In the genomic region with DNA sequence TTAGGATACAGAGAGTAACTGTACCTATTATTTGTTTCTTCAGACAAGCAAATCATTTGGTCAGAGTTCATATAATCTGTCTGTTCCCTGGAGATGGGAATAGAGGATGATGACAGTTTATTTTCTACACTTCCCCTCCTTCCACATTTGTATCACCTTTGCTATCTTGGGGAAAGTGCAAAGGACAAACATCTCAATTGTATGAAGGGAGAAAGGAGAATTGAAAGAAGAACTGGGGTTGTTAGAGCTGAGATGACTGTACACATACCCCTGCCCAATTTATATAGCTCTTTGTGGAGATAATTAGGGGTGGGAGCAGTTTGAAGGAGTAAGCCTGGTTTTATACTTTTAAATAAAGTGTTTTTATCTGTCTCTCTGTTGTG, we compare ENCODE assay signal across 11 cellular contexts. TPM values are rescaled to one million over a fixed set of nuclear protein-coding genes. Genes with fewer than 3 reads are reported as not detected.
A peak's percentile ranks its signal among the peaks of the same experiment; 100 is the strongest.
DNase-seq lines count a peak whose midpoint lies in the region; ATAC-seq, FAIRE-seq and TF ChIP-seq lines count a peak whose summit lies in the region.
"Had no signal": no experiment of that assay in that cellular context is flagged by ENCODE, and none has a peak within 500 bp of the region (broad histone marks: within the 10 kb centered on the region; RNA-seq: fewer than 3 reads in every experiment).

No MANE protein-coding gene starts in this region.

- H3K4me1 ChIP-seq in HUES64 (ENCODE audit: insufficient read depth, low read length): peaks cover 26% of the 10 kb centered on the region
- H3K4me1 ChIP-seq in GM12878 (ENCODE audit: control insufficient read depth, insufficient read depth, low read length): peaks cover 53% of the 10 kb centered on the region
- H3K4me1 ChIP-seq in lung (ENCODE audit: control insufficient read depth in 2 of 2, insufficient read depth in 2 of 2, low read length in 2 of 2): peaks cover 14 to 44% of the 10 kb centered on the region in 2 donors
- peaks cover 56 to 62% of the 10 kb centered on the region in 2 donors for H3K4me1 ChIP-seq in thoracic aorta (ENCODE audit: control insufficient read depth in 1 of 2, low read depth in 2 of 2)

- BruUV-seq in GM12878 (replicated peaks; lab: Mats Ljungman, UMichigan): no TSS peak

- H3K4me3 ChIP-seq in HUES64 (ENCODE audit: low read length) (peak overlapping the region; percentile 44; the same call in 1 of the 2 replicates), GM12878 (no peak overlapping the region), lung (no peak overlapping the region), thoracic aorta (peak overlapping the region; percentile 68)

- H3K4me1 Mint-ChIP-seq in activated CD4-positive, alpha-beta T cell treated with anti-CD3 and anti-CD28 coated beads, Interleukin-2, amount 10 ng/mL, durations not matched to agents 24 days and 14 days: peaks cover 10% of the 10 kb centered on the region

- H3K36me3 ChIP-seq in HUES64 (ENCODE audit: insufficient read depth, low read length) (no peaks in the 10 kb centered on the region), GM12878 (ENCODE audit: control insufficient read depth in 2 of 2, insufficient read depth in 2 of 2, low read length in 1 of 2) (no peaks in the 10 kb centered on the region), lung (ENCODE audit: control insufficient read depth in 2 of 2, insufficient read depth in 2 of 2, low read length in 2 of 2) (peaks cover 0 to 2% of the 10 kb centered on the region in 2 donors), thoracic aorta (no peaks in the 10 kb centered on the region)

- peak overlapping the region; percentile 86; the same call in 1 of the 2 replicates for H2AFZ ChIP-seq in GM12878 (ENCODE audit: control insufficient read depth, low read depth, low read length)

- H3K27ac ChIP-seq in HUES64 (ENCODE audit: low read depth, low read length) (peak overlapping the region; percentile 97), GM12878 (ENCODE audit: control insufficient read depth, insufficient read depth) (peak overlapping the region; percentile 99), lung (ENCODE audit: low read depth in 1 of 2, low read length in 1 of 2) (peak overlapping the region; percentile 94 to 99), thoracic aorta (peak overlapping the region; percentile 95 to 98)

- in situ Hi-C loops in GM12878 (cut with MboI): no loop called here

- intact Hi-C loops in GM12878 (cut with micrococcal nuclease; ENCODE audit: unreplicated experiment): no loop called here
- intact Hi-C loops in activated CD4-positive, alpha-beta T cell treated with anti-CD3 and anti-CD28 coated beads, Interleukin-2, amount 10 ng/mL, durations not matched to agents 24 days and 14 days (cut with micrococcal nuclease): loop anchor here (1.0 to 5.0 kb wide), 3 partner anchors 14 to 57 kb away; a partner anchor contains a TSS

- H3K27me3 Mint-ChIP-seq in activated CD4-positive, alpha-beta T cell treated with anti-CD3 and anti-CD28 coated beads, Interleukin-2, amount 10 ng/mL, durations not matched to agents 24 days and 14 days: no peaks in the 10 kb centered on the region

- no peaks in the 10 kb centered on the region for H3K27me3 ChIP-seq in HUES64 (ENCODE audit: insufficient read depth, low read length)
- H3K27me3 ChIP-seq in GM12878 (replicated peaks in 1 of 2; ENCODE audit: control insufficient read depth in 2 of 2, insufficient read depth in 2 of 2, low read length in 1 of 2): no peaks in the 10 kb centered on the region
- H3K27me3 ChIP-seq in lung (ENCODE audit: control insufficient read depth, insufficient read depth): no peaks in the 10 kb centered on the region
- H3K27me3 ChIP-seq in thoracic aorta (replicated peaks; ENCODE audit: insufficient read depth): no peaks in the 10 kb centered on the region

- RAD21 ChIA-PET in GM12878 (lab: Charles Lee; ENCODE audit: unreplicated experiment): interaction anchor here (1.4 to 7.9 kb wide), 16 partner anchors 10 to 120 kb away, joined by 3 to 136 read pairs (median 17); a partner anchor contains a TSS

- SMC1A ChIA-PET in GM12878 (lab: Charles Lee; ENCODE audit: uncharacterized antibody, unreplicated experiment): interaction anchor here (0.6 to 10.9 kb wide), 20 partner anchors 8 to 152 kb away, joined by 3 to 244 read pairs (median 8); a partner anchor contains a TSS

- DNase-seq in GM12878 (ENCODE audit: low read depth, low spot score): no peak
- no peak for DNase-seq in lung (ENCODE audit: low spot score)
- DNase-seq in thoracic aorta (ENCODE audit: low spot score): no peak
- no peak for DNase-seq in amygdala (lab: John Stamatoyannopoulos, UW)
- DNase-seq in EL: no peak
- no peak for DNase-seq in NCI-H526 treated with DMSO at 0.1 percent for 48 hours (lab: John Stamatoyannopoulos, UW)
- no peak for DNase-seq in activated CD4-positive, alpha-beta T cell treated with anti-CD3 and anti-CD28 coated beads, Interleukin-2, amount 10 ng/mL, durations not matched to agents 24 days and 14 days
- DNase-seq: activated naive CD4-positive, alpha-beta T cell had no signal

- H3K9ac ChIP-seq in HUES64 (ENCODE audit: low read depth, low read length) (peak overlapping the region; percentile 76), GM12878 (ENCODE audit: control insufficient read depth, insufficient read depth, low read length) (peak overlapping the region; percentile 77)

- H3K9me3 Mint-ChIP-seq in activated CD4-positive, alpha-beta T cell treated with anti-CD3 and anti-CD28 coated beads, Interleukin-2, amount 10 ng/mL, durations not matched to agents 24 days and 14 days: no peaks in the 10 kb centered on the region
- H3K9me3 Mint-ChIP-seq: HFFc6 had no signal

- H3K4me2 ChIP-seq in GM12878 (ENCODE audit: control insufficient read depth, insufficient read depth): peak overlapping the region; percentile 95

- peak; percentile 34 to 84; a peak in 2 of 4 replicates for TF ChIP-seq EP300 in GM12878 (IDR thresholded peaks at IDR 0.05; ENCODE audit: borderline replicate concordance in 1 of 2, control insufficient read depth in 1 of 2, low read depth in 2 of 2, low read length in 2 of 2)

- no peaks in the 10 kb centered on the region for H3K9me3 ChIP-seq in HUES64 (ENCODE audit: insufficient read depth, low read depth, low read length)
- H3K9me3 ChIP-seq in GM12878 (replicated peaks; ENCODE audit: control insufficient read depth, insufficient read depth, low read length): no peaks in the 10 kb centered on the region
- no peaks in the 10 kb centered on the region for H3K9me3 ChIP-seq in lung (ENCODE audit: control insufficient read depth in 2 of 2, insufficient read depth in 1 of 2, low read length in 1 of 2)
- H3K9me3 ChIP-seq in thoracic aorta: no peaks in the 10 kb centered on the region

- H3K36me3 Mint-ChIP-seq in activated CD4-positive, alpha-beta T cell treated with anti-CD3 and anti-CD28 coated beads, Interleukin-2, amount 10 ng/mL, durations not matched to agents 24 days and 14 days (ENCODE audit: low read depth): no peaks in the 10 kb centered on the region

- H4K20me1 ChIP-seq in GM12878 (ENCODE audit: control insufficient read depth, insufficient read depth): no peaks in the 10 kb centered on the region

- no peaks in the 10 kb centered on the region for H3K79me2 ChIP-seq in GM12878 (ENCODE audit: control insufficient read depth, insufficient read depth, low read length)

- no peak for TF ChIP-seq POLR2A in GM12878 (IDR thresholded peaks at IDR 0.05; ENCODE audit: low read depth, low read length)

- TF ChIP-seq CTCF in GM12878 (IDR thresholded peaks at IDR 0.05 in 2 of 3, conservative IDR thresholded peaks at IDR 0.05 in 1 of 3; ENCODE audit: control insufficient read depth in 2 of 3, extremely low read depth in 1 of 3, insufficient read depth in 1 of 3, low read depth in 3 of 3, low read length in 3 of 3) (no peak), lung (IDR thresholded peaks at IDR 0.05; ENCODE audit: control extremely low read depth, extremely low read depth) (no peak), thoracic aorta (IDR thresholded peaks at IDR 0.05) (no peak)

- peak; percentile 34 for ATAC-seq in GM12878
- ATAC-seq in lung (ENCODE audit: insufficient read depth, low FRiP score): no peak
- ATAC-seq in thoracic aorta (ENCODE audit: insufficient number of reproducible peaks, low FRiP score, low read depth): no peak

- TF ChIP-seq RAD21 in GM12878 (IDR thresholded peaks at IDR 0.05; ENCODE audit: insufficient read depth, low read depth, low read length): no peak

- H3K4me3 Mint-ChIP-seq in activated CD4-positive, alpha-beta T cell treated with anti-CD3 and anti-CD28 coated beads, Interleukin-2, amount 10 ng/mL, durations not matched to agents 24 days and 14 days: no peak overlapping the region
- H3K4me3 Mint-ChIP-seq: HFFc6 had no signal

- no peak for FAIRE-seq in GM12878 (lab: Jason Lieb, UNC)
- FAIRE-seq: frontal cortex had no signal

- CTCF ChIA-PET in GM12878 (lab: Yijun Ruan, JAX): interaction anchor here (0.9 to 9.4 kb wide), 19 partner anchors 12 to 132 kb away, joined by 3 to 361 read pairs (median 7); a partner anchor contains a TSS

- no peak overlapping the region for H3K27ac Mint-ChIP-seq in activated CD4-positive, alpha-beta T cell treated with anti-CD3 and anti-CD28 coated beads, Interleukin-2, amount 10 ng/mL, durations not matched to agents 24 days and 14 days
- H3K27ac Mint-ChIP-seq: HFFc6 had no signal

- POLR2A ChIA-PET in GM12878 (lab: Charles Lee): interaction anchor here (0.7 to 6.5 kb wide), 11 partner anchors 12 to 65 kb away, joined by 4 to 102 read pairs (median 19); a partner anchor contains a TSS

RNA-seq across cellular contexts. Expression of a gene that starts 14.0 kb away (rescaled TPM):
- 6.5 TPM for polyA plus RNA-seq in HUES64 (2013, experiment 1 of 2)
- polyA plus RNA-seq in HUES64 (2013, experiment 2 of 2): 10.1 TPM
- 3.8 and 7.0 TPM in 2 replicates for total RNA-seq in GM12878 (2013; cell fraction: nucleolus; rRNA removed)
- total RNA-seq in GM12878 (2014; rRNA removed) (19.5 and 20.4 TPM in 2 replicates), GM12878 (2014; rRNA removed; fragmentation: Illumina TruSeq; extraction: Trizol) (33.2 and 35.1 TPM in 2 replicates), GM12878 (2021) (17.3 and 18.4 TPM in 2 replicates), lung (10 to 100 TPM in 1 of 2 donors, 1 to 10 TPM in 1; 9.4 to 21.3 TPM), thoracic aorta (10 to 100 TPM; 16.9 TPM)
- 15.9 TPM for polyA plus RNA-seq in GM12878 (2011; ENCODE audit: low read depth)
- polyA plus RNA-seq in GM12878 (2011; rRNA removed) (21.8 and 29.7 TPM in 2 replicates), GM12878 (2014; fragmentation: Illumina TruSeq; extraction: Trizol) (40.8 and 57.7 TPM in 2 replicates), GM12878 (2014; fragmentation: Nextera tagmentation; extraction: Ambion mirVana) (10 to 100 TPM; 12.8 to 25.5 TPM), GM12878 (2014; rRNA removed) (23.9 and 27.6 TPM in 2 replicates), GM12878 (2016; fragmentation: Nextera tagmentation; extraction: Ambion mirVana) (10 to 100 TPM; 39.6 to 47.0 TPM), lung (10 to 100 TPM; 33.4 to 34.3 TPM)
- polyA plus RNA-seq in GM12878 (2011; cell fraction: cytosol; rRNA removed): 11.7 and 13.1 TPM in 2 replicates
- polyA plus RNA-seq in GM12878 (2011; cell fraction: nucleus; rRNA removed): 9.6 and 9.7 TPM in 2 replicates
- 26.4 and 27.6 TPM in 2 replicates for polyA plus RNA-seq in GM12878 (2012)
- 6.7 and 9.0 TPM in 2 replicates for polyA minus RNA-seq in GM12878 (2011; rRNA and poly(A)+ RNA removed)
- 2.7 and 2.8 TPM in 2 replicates for polyA minus RNA-seq in GM12878 (2011; cell fraction: cytosol; rRNA and poly(A)+ RNA removed)
- 2.4 and 3.3 TPM in 2 replicates for polyA minus RNA-seq in GM12878 (2011; cell fraction: nucleus; rRNA and poly(A)+ RNA removed)
- 12.1 and 12.6 TPM in 2 replicates for total RNA-seq in activated CD4-positive, alpha-beta T cell treated with anti-CD3 and anti-CD28 coated beads, Interleukin-2, amount 10 ng/mL, durations not matched to agents 24 days and 14 days

RNA-seq across cellular contexts. Expression of a gene that starts 14.1 kb away (rescaled TPM):
- polyA plus RNA-seq in HUES64 (2013, experiment 1 of 2): 0.15 TPM
- polyA plus RNA-seq in HUES64 (2013, experiment 2 of 2): 0.25 TPM
- 3.1 and 3.3 TPM in 2 replicates for total RNA-seq in GM12878 (2013; cell fraction: nucleolus; rRNA removed)
- total RNA-seq in GM12878 (2014; rRNA removed) (1.7 and 2.7 TPM in 2 replicates), GM12878 (2014; rRNA removed; fragmentation: Illumina TruSeq; extraction: Trizol) (0.72 and 0.97 TPM in 2 replicates), GM12878 (2021) (3.5 and 5.2 TPM in 2 replicates), lung (1 to 10 TPM in 1 of 2 donors, under 1 TPM in 1; 0.06 to 1.0 TPM), thoracic aorta (1 to 10 TPM; 1.1 TPM)
- 0.79 TPM for polyA plus RNA-seq in GM12878 (2011; ENCODE audit: low read depth)
- polyA plus RNA-seq in GM12878 (2011; rRNA removed) (1.6 and 1.8 TPM in 2 replicates), GM12878 (2014; fragmentation: Illumina TruSeq; extraction: Trizol) (1.0 and 1.8 TPM in 2 replicates), GM12878 (2014; fragmentation: Nextera tagmentation; extraction: Ambion mirVana) (under 1 TPM; 0.40 to 0.42 TPM), GM12878 (2014; rRNA removed) (2.5 and 3.5 TPM in 2 replicates), GM12878 (2016; fragmentation: Nextera tagmentation; extraction: Ambion mirVana) (1 to 10 TPM in 1 of 2 experiments, under 1 TPM in 1; 0.83 to 1.5 TPM), lung (under 1 TPM; 0.45 to 0.47 TPM)
- 1.6 and 2.1 TPM in 2 replicates for polyA plus RNA-seq in GM12878 (2011; cell fraction: cytosol; rRNA removed)
- 6.0 and 6.1 TPM in 2 replicates for polyA plus RNA-seq in GM12878 (2011; cell fraction: nucleus; rRNA removed)
- polyA plus RNA-seq in GM12878 (2012): 0.89 and 1.5 TPM in 2 replicates
- 1.6 and 2.1 TPM in 2 replicates for polyA minus RNA-seq in GM12878 (2011; rRNA and poly(A)+ RNA removed)
- 0.94 and 4.0 TPM in 2 replicates for polyA minus RNA-seq in GM12878 (2011; cell fraction: cytosol; rRNA and poly(A)+ RNA removed)
- polyA minus RNA-seq in GM12878 (2011; cell fraction: nucleus; rRNA and poly(A)+ RNA removed): 2.3 and 4.4 TPM in 2 replicates
- total RNA-seq in activated CD4-positive, alpha-beta T cell treated with anti-CD3 and anti-CD28 coated beads, Interleukin-2, amount 10 ng/mL, durations not matched to agents 24 days and 14 days: 4.8 and 5.2 TPM in 2 replicates

RNA-seq across cellular contexts. Expression of a gene that starts 17.9 kb away (rescaled TPM):
- 10.9 TPM for polyA plus RNA-seq in HUES64 (2013, experiment 1 of 2)
- polyA plus RNA-seq in HUES64 (2013, experiment 2 of 2): 24.1 TPM
- 199 and 208 TPM in 2 replicates for total RNA-seq in GM12878 (2013; cell fraction: nucleolus; rRNA removed)
- total RNA-seq in GM12878 (2014; rRNA removed) (133 and 171 TPM in 2 replicates), GM12878 (2014; rRNA removed; fragmentation: Illumina TruSeq; extraction: Trizol) (110 and 121 TPM in 2 replicates), GM12878 (2021) (106 and 115 TPM in 2 replicates), lung (1,000 to 10,000 TPM in 1 of 2 donors, 100 to 1,000 TPM in 1; 556 to 1,810 TPM), thoracic aorta (100 to 1,000 TPM; 423 to 622 TPM)
- polyA plus RNA-seq in GM12878 (2011; ENCODE audit: low read depth): 102 TPM
- polyA plus RNA-seq in GM12878 (2011; rRNA removed) (132 and 154 TPM in 2 replicates), GM12878 (2014; fragmentation: Illumina TruSeq; extraction: Trizol) (130 and 182 TPM in 2 replicates), GM12878 (2014; fragmentation: Nextera tagmentation; extraction: Ambion mirVana) (10 to 100 TPM; 48.7 to 75.5 TPM), GM12878 (2014; rRNA removed) (84.1 and 108 TPM in 2 replicates), GM12878 (2016; fragmentation: Nextera tagmentation; extraction: Ambion mirVana) (10 to 100 TPM; 76.6 to 82.9 TPM), lung (100 to 1,000 TPM; 178 to 850 TPM)
- polyA plus RNA-seq in GM12878 (2011; cell fraction: cytosol; rRNA removed): 73.1 TPM in 2 replicates
- polyA plus RNA-seq in GM12878 (2011; cell fraction: nucleus; rRNA removed): 99.6 and 193 TPM in 2 replicates
- 90.6 and 113 TPM in 2 replicates for polyA plus RNA-seq in GM12878 (2012)
- 209 and 224 TPM in 2 replicates for polyA minus RNA-seq in GM12878 (2011; rRNA and poly(A)+ RNA removed)
- 42.0 and 48.2 TPM in 2 replicates for polyA minus RNA-seq in GM12878 (2011; cell fraction: cytosol; rRNA and poly(A)+ RNA removed)
- 177 and 219 TPM in 2 replicates for polyA minus RNA-seq in GM12878 (2011; cell fraction: nucleus; rRNA and poly(A)+ RNA removed)
- total RNA-seq in activated CD4-positive, alpha-beta T cell treated with anti-CD3 and anti-CD28 coated beads, Interleukin-2, amount 10 ng/mL, durations not matched to agents 24 days and 14 days: 83.4 and 85.2 TPM in 2 replicates

RNA-seq across cellular contexts. Expression of a gene that starts 20.7 kb away (rescaled TPM):
- 5.9 TPM for polyA plus RNA-seq in HUES64 (2013, experiment 1 of 2)
- polyA plus RNA-seq in HUES64 (2013, experiment 2 of 2): 8.3 TPM
- 6.9 and 7.7 TPM in 2 replicates for total RNA-seq in GM12878 (2013; cell fraction: nucleolus; rRNA removed)
- total RNA-seq in GM12878 (2014; rRNA removed) (16.7 and 19.7 TPM in 2 replicates), GM12878 (2014; rRNA removed; fragmentation: Illumina TruSeq; extraction: Trizol) (13.9 and 15.2 TPM in 2 replicates), GM12878 (2021) (23.4 and 23.6 TPM in 2 replicates), lung (10 to 100 TPM; 29.7 to 30.9 TPM), thoracic aorta (10 to 100 TPM; 45.4 to 49.5 TPM)
- polyA plus RNA-seq in GM12878 (2011; ENCODE audit: low read depth): 6.3 TPM
- polyA plus RNA-seq in GM12878 (2011; rRNA removed) (48.2 and 53.1 TPM in 2 replicates), GM12878 (2014; fragmentation: Illumina TruSeq; extraction: Trizol) (18.4 and 20.0 TPM in 2 replicates), GM12878 (2014; fragmentation: Nextera tagmentation; extraction: Ambion mirVana) (10 to 100 TPM in 1 of 2 experiments, 1 to 10 TPM in 1; 5.5 to 12.2 TPM), GM12878 (2014; rRNA removed) (19.4 and 21.9 TPM in 2 replicates), GM12878 (2016; fragmentation: Nextera tagmentation; extraction: Ambion mirVana) (10 to 100 TPM in 1 of 2 experiments, 1 to 10 TPM in 1; 9.9 to 10.3 TPM), lung (1 to 10 TPM; 7.0 to 8.0 TPM)
- 35.5 and 51.0 TPM in 2 replicates for polyA plus RNA-seq in GM12878 (2011; cell fraction: cytosol; rRNA removed)
- polyA plus RNA-seq in GM12878 (2011; cell fraction: nucleus; rRNA removed): 7.8 and 10.5 TPM in 2 replicates
- 9.9 and 10.2 TPM in 2 replicates for polyA plus RNA-seq in GM12878 (2012)
- 24.7 and 26.5 TPM in 2 replicates for polyA minus RNA-seq in GM12878 (2011; rRNA and poly(A)+ RNA removed)
- 11.0 and 11.3 TPM in 2 replicates for polyA minus RNA-seq in GM12878 (2011; cell fraction: cytosol; rRNA and poly(A)+ RNA removed)
- 2.7 and 4.4 TPM in 2 replicates for polyA minus RNA-seq in GM12878 (2011; cell fraction: nucleus; rRNA and poly(A)+ RNA removed)
- 37.8 and 38.4 TPM in 2 replicates for total RNA-seq in activated CD4-positive, alpha-beta T cell treated with anti-CD3 and anti-CD28 coated beads, Interleukin-2, amount 10 ng/mL, durations not matched to agents 24 days and 14 days

RNA-seq across cellular contexts. Expression of a gene that starts 43.1 kb away (rescaled TPM):
- polyA plus RNA-seq in HUES64 (2013, experiment 1 of 2): not detected
- polyA plus RNA-seq in HUES64 (2013, experiment 2 of 2): not detected
- not detected in 2 replicates for total RNA-seq in GM12878 (2013; cell fraction: nucleolus; rRNA removed)
- total RNA-seq in GM12878 (2014; rRNA removed): 0.11 TPM in 1 of 2 replicates, not detected in the other
- total RNA-seq in GM12878 (2014; rRNA removed; fragmentation: Illumina TruSeq; extraction: Trizol): not detected in 2 replicates
- total RNA-seq in GM12878 (2021): not detected in 2 replicates
- polyA plus RNA-seq in GM12878 (2011; ENCODE audit: low read depth): not detected
- polyA plus RNA-seq in GM12878 (2011; rRNA removed): not detected in 2 replicates
- polyA plus RNA-seq in GM12878 (2011; cell fraction: cytosol; rRNA removed): not detected in 2 replicates
- not detected in 2 replicates for polyA plus RNA-seq in GM12878 (2011; cell fraction: nucleus; rRNA removed)
- 0.08 TPM in 1 of 2 replicates, not detected in the other for polyA plus RNA-seq in GM12878 (2012)
- not detected in 2 replicates for polyA plus RNA-seq in GM12878 (2014; fragmentation: Illumina TruSeq; extraction: Trizol)
- not detected for polyA plus RNA-seq in GM12878 (2014; fragmentation: Nextera tagmentation; extraction: Ambion mirVana)
- not detected in 2 replicates for polyA plus RNA-seq in GM12878 (2014; rRNA removed)
- not detected for polyA plus RNA-seq in GM12878 (2016; fragmentation: Nextera tagmentation; extraction: Ambion mirVana)
- polyA minus RNA-seq in GM12878 (2011; rRNA and poly(A)+ RNA removed): not detected in 2 replicates
- polyA minus RNA-seq in GM12878 (2011; cell fraction: cytosol; rRNA and poly(A)+ RNA removed): not detected in 2 replicates
- not detected in 2 replicates for polyA minus RNA-seq in GM12878 (2011; cell fraction: nucleus; rRNA and poly(A)+ RNA removed)
- not detected for total RNA-seq in lung
- polyA plus RNA-seq in lung: not detected
- not detected for total RNA-seq in thoracic aorta
- total RNA-seq in activated CD4-positive, alpha-beta T cell treated with anti-CD3 and anti-CD28 coated beads, Interleukin-2, amount 10 ng/mL, durations not matched to agents 24 days and 14 days: not detected in 2 replicates
- total RNA-seq: frontal cortex, HFFc6 had no signal

Comparison
In these comparisons a context has a peak if more than half of its experiments do, and no peak if none do; other contexts are left out.
1. H3K4me3 ChIP-seq: peak in HUES64 (single experiment) and thoracic aorta (single experiment); none in GM12878 (single experiment) and lung (single experiment).
2. Peak in every context shown above with its lines, with median percentiles within 50 percentile points of each other: H3K27ac ChIP-seq.